18 cellular contexts compared by ENCODE assay signal in genomic region chr10:114041166-114041565, GRCh38. TPM values are rescaled to one million over a fixed set of nuclear protein-coding genes. Genes with fewer than 3 reads are reported as not detected.
"Had no signal": no experiment of that assay in that cellular context is flagged by ENCODE, and none has a peak within 500 bp of the region (broad histone marks: within the 10 kb centered on the region; RNA-seq: fewer than 3 reads in every experiment).

No MANE protein-coding gene starts in this region.

- H3K4me1 ChIP-seq: foreskin keratinocyte had no signal

- H3K9me3 Mint-ChIP-seq: activated naive CD8-positive, alpha-beta T cell treated with anti-CD3 and anti-CD28 coated beads, Interleukin-2, amount 10 ng/mL, durations not matched to agents 7 days and 5 days; endodermal cell; memory B cell had no signal

- H3K27me3 ChIP-seq: ovary had no signal

- H3K9me3 ChIP-seq: body of pancreas, left lung, spleen, thoracic aorta had no signal

- H3K4me3 ChIP-seq: body of pancreas, left lung, ovary, spleen, thoracic aorta had no signal

- H3K27ac Mint-ChIP-seq: activated naive CD8-positive, alpha-beta T cell treated with anti-CD3 and anti-CD28 coated beads, Interleukin-2, amount 10 ng/mL, durations not matched to agents 7 days and 5 days; endodermal cell; memory B cell; stimulated activated naive B cell treated with anti-CD40 and anti-IgM and Interleukin-4, amounts not matched to agents 10 μg/mL and 1 μg/mL and 100 μg/mL, for 72 hours had no signal

- H3K4me3 Mint-ChIP-seq: activated naive CD8-positive, alpha-beta T cell treated with anti-CD3 and anti-CD28 coated beads, Interleukin-2, amount 10 ng/mL, durations not matched to agents 7 days and 5 days; endodermal cell; memory B cell; stimulated activated naive B cell treated with anti-CD40 and anti-IgM and Interleukin-4, amounts not matched to agents 10 μg/mL and 1 μg/mL and 100 μg/mL, for 72 hours had no signal

- DNase-seq: activated gamma-delta T cell treated with Interleukin-2 at 50 U/mL for 16 hours; activated naive CD8-positive, alpha-beta T cell treated with anti-CD3 and anti-CD28 coated beads, Interleukin-2, amount 10 ng/mL, durations not matched to agents 7 days and 5 days; body of pancreas; central memory CD4-positive, alpha-beta T cell; endodermal cell; foreskin keratinocyte; glutamatergic neuron; kidney; left lung; ovary; spleen; stimulated activated naive B cell treated with anti-CD40 and anti-IgM and Interleukin-4, amounts not matched to agents 10 μg/mL and 1 μg/mL and 100 μg/mL, for 72 hours; T-helper 1 cell; T-helper 9 cell had no signal

- H3K27ac ChIP-seq: body of pancreas, epithelial cell of prostate, foreskin keratinocyte, left lung, ovary, spleen, thoracic aorta had no signal

- ATAC-seq: body of pancreas; foreskin keratinocyte; left lung; stimulated activated naive B cell treated with anti-CD40 and anti-IgM and Interleukin-4, amounts not matched to agents 10 μg/mL and 1 μg/mL and 100 μg/mL, for 72 hours had no signal

- H3K36me3 ChIP-seq: left lung, ovary, spleen, thoracic aorta had no signal

RNA-seq across cellular contexts. Expression of gene ADRB1, which starts 2.5 kb away (rescaled TPM):
- total RNA-seq: endodermal cell, fibroblast of lung had no signal
